9 cellular contexts compared by ENCODE assay signal in the genomic region with DNA sequence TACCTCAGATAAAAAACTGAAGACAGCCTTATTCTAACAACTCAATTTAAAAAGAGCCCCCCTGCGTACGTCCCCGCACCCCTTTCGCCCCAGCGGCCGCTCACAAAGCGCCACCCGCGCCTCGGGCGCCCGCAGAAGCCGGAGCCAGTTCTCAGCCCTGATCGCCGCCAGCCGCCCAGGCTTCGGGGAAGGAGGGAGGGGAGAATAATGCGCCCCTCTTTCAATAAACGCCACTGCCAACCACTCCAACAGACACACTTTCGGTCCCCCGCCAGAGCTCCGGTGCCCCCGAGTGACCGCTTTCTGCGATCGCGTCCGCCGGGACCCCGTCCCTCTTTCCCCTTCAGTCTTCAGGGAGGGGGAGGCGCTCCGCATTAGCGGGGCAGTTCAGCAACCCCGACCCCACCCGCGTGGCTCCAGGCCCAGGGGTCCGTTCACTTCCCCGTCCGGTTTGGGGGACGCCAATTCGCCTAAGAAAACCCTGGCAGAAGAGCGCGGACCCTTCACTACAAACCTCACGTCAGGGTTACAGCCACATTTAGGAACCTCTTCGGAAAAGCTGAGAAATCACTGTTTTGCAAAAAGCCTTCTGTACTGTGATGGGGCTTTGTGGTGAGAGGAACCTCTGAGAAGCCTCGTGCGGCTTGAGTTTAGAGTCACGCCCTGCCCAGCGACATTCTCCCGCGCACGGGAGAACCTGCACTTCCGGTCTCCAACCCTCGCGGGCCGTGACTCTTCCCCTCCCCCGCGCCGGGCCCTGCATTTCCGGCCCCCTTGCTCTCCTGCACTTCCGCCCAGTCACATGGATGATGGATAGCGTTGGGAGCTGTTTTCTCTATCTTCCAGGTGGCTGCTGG.
DNase-seq lines count a peak whose midpoint lies in the region; ATAC-seq and TF ChIP-seq lines count a peak whose summit lies in the region.
"Had no signal": no experiment of that assay in that cellular context is flagged by ENCODE, and none has a peak within 500 bp of the region (broad histone marks: within the 10 kb centered on the region; RNA-seq: fewer than 3 reads in every experiment).

No MANE protein-coding gene starts in this region.

- peak; percentile 54 for DNase-seq in GM13977 (ENCODE audit: low spot score)
- peak; percentile 75 for DNase-seq in NCI-H187 treated with DMSO at 0.1 percent for 48 hours (lab: John Stamatoyannopoulos, UW)
- DNase-seq in fibroblast of mammary gland (ENCODE audit: low read depth), result no peak
- DNase-seq in retinal pigment epithelial cell (ENCODE audit: low read depth), result no peak
- DNase-seq in activated naive CD4-positive, alpha-beta T cell (lab: John Stamatoyannopoulos, UW), result no peak
- DNase-seq: NCI-H69 had no signal

- H3K4me3 ChIP-seq in fibroblast of mammary gland (ENCODE audit: control insufficient read depth, low read depth, low read length), result peak overlapping the region; percentile 21
- H3K4me3 ChIP-seq in retinal pigment epithelial cell (ENCODE audit: low read length), result peak overlapping the region; percentile 53

- TF ChIP-seq CTCF in GM13977 (IDR thresholded peaks at IDR 0.05; ENCODE audit: extremely low read depth, insufficient read depth, missing control alignments), result no peak
- TF ChIP-seq CTCF in fibroblast of mammary gland (conservative IDR thresholded peaks at IDR 0.05; ENCODE audit: control insufficient read depth, insufficient read depth, low read depth, low read length), result no peak
- TF ChIP-seq CTCF in retinal pigment epithelial cell (conservative IDR thresholded peaks at IDR 0.05; ENCODE audit: low read depth, low read length), result no peak

- ATAC-seq in HG03342 (IDR thresholded peaks at IDR 0.05; ENCODE audit: unreplicated experiment) (no peak), HG03521 (IDR thresholded peaks at IDR 0.05; ENCODE audit: unreplicated experiment) (no peak), HG02885 (IDR thresholded peaks at IDR 0.05; ENCODE audit: poor library complexity, unreplicated experiment) (no peak)

- in situ Hi-C loops in GM13977 (cut with MboI; ENCODE audit: low pct_unique_long_range_greater_than_20kb, low sequenced_read_pairs, unreplicated experiment), result no loop called here

Comparison
In these comparisons a context has a peak if more than half of its experiments do, and no peak if none do; other contexts are left out.
1. DNase-seq: peak in GM13977 (single experiment) and NCI-H187 treated with DMSO at 0.1 percent for 48 hours (single experiment); none in fibroblast of mammary gland (single experiment), retinal pigment epithelial cell (single experiment) and activated naive CD4-positive, alpha-beta T cell (0 of 4).